In genomic region chr19:52338931-52339536, GRCh38 we compare ENCODE assay signal across 1 cellular context. TPM values are rescaled to one million over a fixed set of nuclear protein-coding genes. Genes with fewer than 3 reads are reported as not detected.
"Had no signal": no experiment of that assay in that cellular context is flagged by ENCODE, and none has a peak within 500 bp of the region (broad histone marks: within the 10 kb centered on the region; RNA-seq: fewer than 3 reads in every experiment).

No MANE protein-coding gene starts in this region.

RNA-seq across cellular contexts. Expression of gene ZNF610, which starts 3.0 kb away (rescaled TPM):
- total RNA-seq: left lobe of liver had no signal
